20 cellular contexts compared by ENCODE assay signal in the genomic region with DNA sequence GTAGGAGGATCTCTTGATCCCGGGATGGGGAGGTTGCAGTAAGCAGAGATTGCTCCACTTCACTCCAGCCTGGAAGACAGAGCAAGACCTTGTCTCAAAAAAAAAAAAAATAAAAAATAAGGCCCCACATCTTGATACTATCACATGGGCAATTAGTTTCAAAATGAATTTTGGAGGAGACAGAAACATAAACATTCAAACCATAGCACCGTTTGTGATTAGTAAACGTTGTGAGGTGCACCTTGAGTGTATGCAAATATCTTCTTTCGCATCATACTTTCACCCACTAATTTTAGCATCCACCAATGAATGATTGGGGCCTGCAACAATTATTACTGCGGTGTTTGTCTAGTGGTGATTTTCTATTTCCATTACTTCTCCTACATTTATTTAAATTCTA. TPM values are rescaled to one million over a fixed set of nuclear protein-coding genes. Genes with fewer than 3 reads are reported as not detected.
DNase-seq lines count a peak whose midpoint lies in the region; ATAC-seq and TF ChIP-seq lines count a peak whose summit lies in the region.
"Had no signal": no experiment of that assay in that cellular context is flagged by ENCODE, and none has a peak within 500 bp of the region (broad histone marks: within the 10 kb centered on the region; RNA-seq: fewer than 3 reads in every experiment).

No MANE protein-coding gene starts in this region.

- H3K4me3 Mint-ChIP-seq in activated B cell treated with CpG ODN at 0.5 μM for 24 hours: no peak overlapping the region
- H3K4me3 Mint-ChIP-seq in activated CD4-positive, alpha-beta memory T cell treated with anti-CD3 and anti-CD28 coated beads for 36 hours: no peak overlapping the region
- H3K4me3 Mint-ChIP-seq: activated naive CD8-positive, alpha-beta T cell; neural crest cell had no signal

- no peaks in the 10 kb centered on the region for H3K27me3 Mint-ChIP-seq in activated B cell treated with CpG ODN at 0.5 μM for 24 hours
- H3K27me3 Mint-ChIP-seq in activated CD4-positive, alpha-beta memory T cell treated with anti-CD3 and anti-CD28 coated beads for 36 hours: peaks cover 6% of the 10 kb centered on the region

- no peaks in the 10 kb centered on the region for H3K36me3 Mint-ChIP-seq in activated B cell treated with CpG ODN at 0.5 μM for 24 hours (ENCODE audit: low read depth)
- H3K36me3 Mint-ChIP-seq in activated CD4-positive, alpha-beta memory T cell treated with anti-CD3 and anti-CD28 coated beads for 36 hours: no peaks in the 10 kb centered on the region
- H3K36me3 Mint-ChIP-seq: activated naive CD8-positive, alpha-beta T cell had no signal

- DNase-seq in activated B cell treated with CpG ODN at 0.5 μM for 24 hours (no peak), H4 (ENCODE audit: low spot score) (no peak), GDM1 (lab: John Stamatoyannopoulos, UW) (no peak)
- no peak for DNase-seq in activated CD4-positive, alpha-beta memory T cell treated with anti-CD3 and anti-CD28 coated beads for 36 hours
- no peak for DNase-seq in activated effector memory CD4-positive, alpha-beta T cell treated with Interleukin-2 at 50 U/mL for 16 hours
- DNase-seq: activated CD4-positive, alpha-beta T cell treated with anti-CD3 and anti-CD28 coated beads, Interleukin-2, amount 50 U/mL, for 4 hours; activated T-cell treated with anti-CD3 and anti-CD28 coated beads, Interleukin-2, amount 50 U/mL, for 1 hour; left cardiac atrium; NCI-H1105 treated with DMSO at 0.1 percent for 48 hours; NCI-H2227 treated with DMSO at 0.1 percent for 48 hours; NK-92 treated with Interleukin-12 subunit alpha and Interleukin-12 subunit beta, amount 100 ng/mL, for 24 hours had no signal

- intact Hi-C loops in activated B cell treated with CpG ODN at 0.5 μM for 24 hours (cut with micrococcal nuclease): no loop called here
- intact Hi-C loops in activated CD4-positive, alpha-beta memory T cell treated with anti-CD3 and anti-CD28 coated beads for 36 hours (cut with micrococcal nuclease): no loop called here

- ATAC-seq in GM18511 (IDR thresholded peaks at IDR 0.05; ENCODE audit: unreplicated experiment): peak; percentile 71
- peak; percentile 83 for ATAC-seq in GM21447 (IDR thresholded peaks at IDR 0.05; ENCODE audit: unreplicated experiment)
- ATAC-seq in HG03064 (IDR thresholded peaks at IDR 0.05; ENCODE audit: low read depth, unreplicated experiment): peak; percentile 78
- ATAC-seq in activated B cell treated with CpG ODN at 0.5 μM for 24 hours (ENCODE audit: low read depth): peak; percentile 34
- ATAC-seq: left cardiac atrium had no signal

- CTCF ChIA-PET in activated B cell treated with CpG ODN at 0.5 μM for 24 hours (lab: Charles Lee): interaction anchor here (0.6 kb wide), 1 partner anchor 218 kb away, joined by 3 read pairs; no protein-coding TSS in a partner anchor
- CTCF ChIA-PET in activated CD4-positive, alpha-beta memory T cell treated with anti-CD3 and anti-CD28 coated beads for 36 hours (lab: Charles Lee): no interaction called here

- POLR2A ChIA-PET in activated B cell treated with CpG ODN at 0.5 μM for 24 hours (lab: Charles Lee): no interaction called here
- POLR2A ChIA-PET in activated CD4-positive, alpha-beta memory T cell treated with anti-CD3 and anti-CD28 coated beads for 36 hours (lab: Charles Lee): no interaction called here

- peaks cover 7% of the 10 kb centered on the region for H3K4me1 Mint-ChIP-seq in activated B cell treated with CpG ODN at 0.5 μM for 24 hours
- no peaks in the 10 kb centered on the region for H3K4me1 Mint-ChIP-seq in activated CD4-positive, alpha-beta memory T cell treated with anti-CD3 and anti-CD28 coated beads for 36 hours (ENCODE audit: low read depth)
- H3K4me1 Mint-ChIP-seq: neural crest cell had no signal

- no peak for TF ChIP-seq CTCF in activated B cell treated with CpG ODN at 0.5 μM for 24 hours (IDR thresholded peaks at IDR 0.05)

- H3K9me3 Mint-ChIP-seq in activated B cell treated with CpG ODN at 0.5 μM for 24 hours: no peaks in the 10 kb centered on the region
- no peaks in the 10 kb centered on the region for H3K9me3 Mint-ChIP-seq in activated CD4-positive, alpha-beta memory T cell treated with anti-CD3 and anti-CD28 coated beads for 36 hours
- H3K9me3 Mint-ChIP-seq: neural crest cell had no signal

- no peak overlapping the region for H3K27ac Mint-ChIP-seq in activated B cell treated with CpG ODN at 0.5 μM for 24 hours
- no peak overlapping the region for H3K27ac Mint-ChIP-seq in activated CD4-positive, alpha-beta memory T cell treated with anti-CD3 and anti-CD28 coated beads for 36 hours
- H3K27ac Mint-ChIP-seq: activated naive CD8-positive, alpha-beta T cell had no signal

RNA-seq across cellular contexts. Expression of a gene that starts 11.0 kb away (rescaled TPM):
- total RNA-seq in activated B cell treated with CpG ODN at 0.5 μM for 24 hours: not detected in 2 replicates
- not detected for total RNA-seq in activated CD4-positive, alpha-beta memory T cell treated with anti-CD3 and anti-CD28 coated beads for 36 hours
- not detected in 2 replicates for total RNA-seq in H4 (2014; rRNA removed; shearing (Covaris generic))
- total RNA-seq: frontal cortex, HT-29, left cardiac atrium, neural crest cell, pulmonary artery endothelial cell, spleen had no signal

RNA-seq across cellular contexts. Expression of a gene that starts 22.7 kb away (rescaled TPM):
- 239 and 260 TPM in 2 replicates for total RNA-seq in activated B cell treated with CpG ODN at 0.5 μM for 24 hours
- total RNA-seq in activated CD4-positive, alpha-beta memory T cell treated with anti-CD3 and anti-CD28 coated beads for 36 hours: 100 to 1,000 TPM; 111 to 116 TPM
- 58.1 and 115 TPM in 2 replicates for total RNA-seq in H4 (2014; rRNA removed; shearing (Covaris generic))

RNA-seq across cellular contexts. Expression of a gene that starts 24.7 kb away (rescaled TPM):
- total RNA-seq in activated B cell treated with CpG ODN at 0.5 μM for 24 hours: 232 and 238 TPM in 2 replicates
- total RNA-seq in activated CD4-positive, alpha-beta memory T cell treated with anti-CD3 and anti-CD28 coated beads for 36 hours: 10 to 100 TPM; 24.5 to 26.2 TPM
- total RNA-seq in H4 (2014; rRNA removed; shearing (Covaris generic)): 6.4 and 18.0 TPM in 2 replicates

RNA-seq across cellular contexts. Expression of a gene that starts 36.9 kb away (rescaled TPM):
- 60.0 and 62.4 TPM in 2 replicates for total RNA-seq in activated B cell treated with CpG ODN at 0.5 μM for 24 hours
- total RNA-seq in activated CD4-positive, alpha-beta memory T cell treated with anti-CD3 and anti-CD28 coated beads for 36 hours: 10 to 100 TPM; 48.5 to 52.5 TPM
- total RNA-seq in H4 (2014; rRNA removed; shearing (Covaris generic)): 61.6 and 76.7 TPM in 2 replicates

RNA-seq across cellular contexts. Expression of a gene that starts 37.1 kb away (rescaled TPM):
- 1,416 and 1,501 TPM in 2 replicates for total RNA-seq in activated B cell treated with CpG ODN at 0.5 μM for 24 hours
- 1,000 to 10,000 TPM; 1,138 to 1,149 TPM for total RNA-seq in activated CD4-positive, alpha-beta memory T cell treated with anti-CD3 and anti-CD28 coated beads for 36 hours
- total RNA-seq in H4 (2014; rRNA removed; shearing (Covaris generic)): 322 and 327 TPM in 2 replicates
